In the genomic region with DNA sequence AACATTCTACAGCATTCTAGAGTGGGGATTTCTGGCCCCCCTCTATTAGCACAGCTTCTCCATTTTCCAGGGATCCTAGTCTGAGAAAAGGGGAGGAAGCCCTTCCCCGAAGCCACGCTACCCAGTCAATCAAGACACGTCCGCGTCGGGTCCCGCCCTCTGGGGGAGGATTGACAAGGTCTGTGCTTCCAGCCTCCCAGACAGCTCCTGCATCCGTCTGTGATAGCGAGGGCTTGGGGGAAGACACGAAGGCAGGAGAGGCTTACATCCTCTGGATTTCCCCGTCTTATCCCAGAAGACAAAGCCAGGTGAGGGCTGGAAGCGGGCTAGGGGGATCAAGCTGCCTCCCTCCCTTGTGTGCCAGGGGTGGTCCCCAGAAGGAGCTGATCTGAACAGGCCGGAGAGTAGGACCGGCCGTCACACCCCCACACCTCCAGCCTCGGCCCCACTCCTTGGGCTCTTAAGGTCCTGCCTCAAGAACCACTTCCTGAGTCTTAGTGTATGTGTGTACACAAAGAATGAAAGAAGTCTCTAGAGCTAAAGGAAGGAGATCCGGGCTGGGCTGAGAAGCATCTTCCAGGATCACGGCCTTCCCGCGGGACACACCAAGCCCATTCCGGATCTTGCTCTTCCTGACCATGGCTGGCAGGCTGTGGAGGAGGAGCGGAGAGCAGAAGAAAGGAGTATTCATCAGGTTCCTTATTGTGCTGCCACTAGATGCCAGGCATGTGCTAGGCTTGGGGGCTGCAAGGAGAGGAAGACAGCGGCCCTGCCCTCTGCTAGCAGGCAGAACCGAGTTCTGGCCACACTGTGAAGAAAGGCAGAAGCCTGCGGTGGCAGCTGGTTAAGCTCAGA, we compare ENCODE assay signal across 8 cellular contexts. TPM values are rescaled to one million over a fixed set of nuclear protein-coding genes. Genes with fewer than 3 reads are reported as not detected.
DNase-seq lines count a peak whose midpoint lies in the region; ATAC-seq and TF ChIP-seq lines count a peak whose summit lies in the region.

No MANE protein-coding gene starts in this region.

- no peak for TF ChIP-seq CTCF in endodermal cell (conservative IDR thresholded peaks at IDR 0.05)

- no peaks in the 10 kb centered on the region for H3K27me3 Mint-ChIP-seq in endodermal cell (ENCODE audit: insufficient read depth)

- no peaks in the 10 kb centered on the region for H3K9me3 ChIP-seq in endodermal cell (ENCODE audit: control insufficient read depth, low read length)

- H2BK15ac ChIP-seq in mesendoderm (replicated peaks; ENCODE audit: low read depth): no peak overlapping the region

- H4K8ac ChIP-seq in mesendoderm (ENCODE audit: low read depth, low read length): peak overlapping the region; percentile 28

- peak overlapping the region; percentile 99 for H3K56ac ChIP-seq in mesendoderm (ENCODE audit: low read length)

- H3K4me3 Mint-ChIP-seq in endodermal cell: peak overlapping the region; percentile 85

- H3K36me3 ChIP-seq in endodermal cell (ENCODE audit: control insufficient read depth, insufficient read depth, low read length): peaks cover 28% of the 10 kb centered on the region
- H3K36me3 ChIP-seq in mesendoderm (ENCODE audit: control insufficient read depth, insufficient read depth, low read length): peaks cover 5% of the 10 kb centered on the region

- no peak overlapping the region for H2AK5ac ChIP-seq in mesendoderm (ENCODE audit: low read length)

- WGBS in endodermal cell (ENCODE audit: insufficient coverage in 1 of 2, insufficient read length in 1 of 2), 2 experiments: 8 to 9% methylated on average over 12 to 21 of the region's 25 CpGs
- WGBS in mesendoderm (ENCODE audit: extremely low coverage, insufficient coverage, low lambda C conversion rate): no CpG with 5 or more reads among the region's 25 CpGs

- H3K4me3 ChIP-seq in endodermal cell (ENCODE audit: low read length) (peak overlapping the region; percentile 92), mesendoderm (ENCODE audit: low read length) (peak overlapping the region; percentile 78)

- peak; percentile 72 for ATAC-seq in GM19395 (IDR thresholded peaks at IDR 0.05; ENCODE audit: unreplicated experiment)
- ATAC-seq in HG03469 (IDR thresholded peaks at IDR 0.05; ENCODE audit: unreplicated experiment): peak; percentile 28

- peak overlapping the region; percentile 97 for H3K18ac ChIP-seq in mesendoderm (ENCODE audit: low read length)

- H3K36me3 Mint-ChIP-seq in endodermal cell (ENCODE audit: low read depth): peaks cover 21% of the 10 kb centered on the region

- peaks cover 17% of the 10 kb centered on the region for H3K79me1 ChIP-seq in mesendoderm (ENCODE audit: low read length)

- no peak overlapping the region for H2BK120ac ChIP-seq in mesendoderm (ENCODE audit: low read depth, low read length)

- H3K4me1 Mint-ChIP-seq in endodermal cell: peaks cover 25% of the 10 kb centered on the region

- H3K27me3 ChIP-seq in endodermal cell (ENCODE audit: control insufficient read depth, insufficient read depth, low read length, poor library complexity, severe bottlenecking) (no peaks in the 10 kb centered on the region), mesendoderm (ENCODE audit: insufficient read depth, low read length, poor library complexity) (no peaks in the 10 kb centered on the region)

- H3K79me2 ChIP-seq in mesendoderm (ENCODE audit: control insufficient read depth, insufficient read depth, low read length): peaks cover 19% of the 10 kb centered on the region

- H3K9me3 Mint-ChIP-seq in endodermal cell: no peaks in the 10 kb centered on the region

- DNase-seq in COLO668 (lab: John Stamatoyannopoulos, UW; ENCODE audit: unreplicated experiment): peak; percentile 83
- DNase-seq in NCI-H748 (lab: John Stamatoyannopoulos, UW; ENCODE audit: unreplicated experiment): peak; percentile 91
- peak; percentile 87 for DNase-seq in activated CD8-positive, alpha-beta memory T cell treated with anti-CD3 and anti-CD28 coated beads for 24 hours
- DNase-seq in endodermal cell: peak; percentile 98
- DNase-seq in mesendoderm: peak; percentile 95
- DNase-seq in stimulated activated CD8-positive, alpha-beta memory T cell treated with anti-CD3 and anti-CD28 coated beads, Interleukin-7, amount 100 ng/mL, for 48 hours (ENCODE audit: extremely low read depth in 1 of 2, low read depth in 1 of 2): peak; percentile 47 to 74

- H3K23ac ChIP-seq in mesendoderm (ENCODE audit: low read length): no peak overlapping the region

- H3K4me1 ChIP-seq in endodermal cell (ENCODE audit: control insufficient read depth, insufficient read depth, low read length) (peaks cover 8% of the 10 kb centered on the region), mesendoderm (ENCODE audit: control insufficient read depth, low read depth, low read length) (peaks cover 5% of the 10 kb centered on the region)

- peak overlapping the region; percentile 94 for H3K27ac Mint-ChIP-seq in endodermal cell

- H3K9ac ChIP-seq in endodermal cell (ENCODE audit: extremely low read depth, low read length, poor library complexity, severe bottlenecking): peak overlapping the region; percentile 84
- H3K9ac ChIP-seq in mesendoderm (ENCODE audit: low read length): peak overlapping the region; percentile 96

- H3K27ac ChIP-seq in endodermal cell (ENCODE audit: low read depth, low read length) (peak overlapping the region; percentile 90), mesendoderm (ENCODE audit: low read depth, low read length) (peak overlapping the region; percentile 95)

- H4K5ac ChIP-seq in mesendoderm (ENCODE audit: low read length): no peak overlapping the region

- H3K4ac ChIP-seq in mesendoderm (ENCODE audit: low read depth, low read length): peak overlapping the region; percentile 86

- peak overlapping the region; percentile 92 for H3K4me2 ChIP-seq in mesendoderm (ENCODE audit: low read length)

- peak overlapping the region; percentile 86 for H2BK5ac ChIP-seq in mesendoderm (ENCODE audit: low read length)

RNA-seq across cellular contexts. Expression of a gene that starts 1.0 kb away (rescaled TPM):
- 1,000 to 10,000 TPM in 1 of 2 donors, 100 to 1,000 TPM in 1; 879 to 1,041 TPM for total RNA-seq in endodermal cell
- polyA plus RNA-seq in endodermal cell (2013, experiment 1 of 2): 447 TPM
- 444 TPM for polyA plus RNA-seq in endodermal cell (2013, experiment 2 of 2)
- 760 TPM for polyA plus RNA-seq in mesendoderm (2013, experiment 1 of 2)
- 752 TPM for polyA plus RNA-seq in mesendoderm (2013, experiment 2 of 2)

RNA-seq across cellular contexts. Expression of a gene that starts 9.6 kb away (rescaled TPM):
- total RNA-seq in endodermal cell: 1 to 10 TPM; 4.1 to 7.4 TPM
- 4.7 TPM for polyA plus RNA-seq in endodermal cell (2013, experiment 1 of 2)
- 3.5 TPM for polyA plus RNA-seq in endodermal cell (2013, experiment 2 of 2)
- 2.5 TPM for polyA plus RNA-seq in mesendoderm (2013, experiment 1 of 2)
- polyA plus RNA-seq in mesendoderm (2013, experiment 2 of 2): 2.0 TPM

RNA-seq across cellular contexts. Expression of a gene that starts 13.1 kb away (rescaled TPM):
- total RNA-seq in endodermal cell: 10 to 100 TPM; 29.8 to 33.0 TPM
- polyA plus RNA-seq in endodermal cell (2013, experiment 1 of 2): 32.4 TPM
- polyA plus RNA-seq in endodermal cell (2013, experiment 2 of 2): 28.6 TPM
- 6.5 TPM for polyA plus RNA-seq in mesendoderm (2013, experiment 1 of 2)
- polyA plus RNA-seq in mesendoderm (2013, experiment 2 of 2): 7.0 TPM

RNA-seq across cellular contexts. Expression of a gene that starts 14.0 kb away (rescaled TPM):
- total RNA-seq in endodermal cell: 100 to 1,000 TPM in 1 of 2 donors, 10 to 100 TPM in 1; 95.1 to 102 TPM
- 93.0 TPM for polyA plus RNA-seq in endodermal cell (2013, experiment 1 of 2)
- 94.7 TPM for polyA plus RNA-seq in endodermal cell (2013, experiment 2 of 2)
- polyA plus RNA-seq in mesendoderm (2013, experiment 1 of 2): 63.3 TPM
- 65.5 TPM for polyA plus RNA-seq in mesendoderm (2013, experiment 2 of 2)

RNA-seq across cellular contexts. Expression of a gene that starts 22.1 kb away (rescaled TPM):
- total RNA-seq in endodermal cell: 100 to 1,000 TPM; 106 to 122 TPM
- 77.3 TPM for polyA plus RNA-seq in endodermal cell (2013, experiment 1 of 2)
- 71.6 TPM for polyA plus RNA-seq in endodermal cell (2013, experiment 2 of 2)
- 20.8 TPM for polyA plus RNA-seq in mesendoderm (2013, experiment 1 of 2)
- 20.1 TPM for polyA plus RNA-seq in mesendoderm (2013, experiment 2 of 2)

Comparison
In these comparisons a context has a peak if more than half of its experiments do, and no peak if none do; other contexts are left out.
1. Peak in every context shown above with its lines: DNase-seq, ATAC-seq, H3K4me3 ChIP-seq and H3K27ac ChIP-seq.